In the genomic region with DNA sequence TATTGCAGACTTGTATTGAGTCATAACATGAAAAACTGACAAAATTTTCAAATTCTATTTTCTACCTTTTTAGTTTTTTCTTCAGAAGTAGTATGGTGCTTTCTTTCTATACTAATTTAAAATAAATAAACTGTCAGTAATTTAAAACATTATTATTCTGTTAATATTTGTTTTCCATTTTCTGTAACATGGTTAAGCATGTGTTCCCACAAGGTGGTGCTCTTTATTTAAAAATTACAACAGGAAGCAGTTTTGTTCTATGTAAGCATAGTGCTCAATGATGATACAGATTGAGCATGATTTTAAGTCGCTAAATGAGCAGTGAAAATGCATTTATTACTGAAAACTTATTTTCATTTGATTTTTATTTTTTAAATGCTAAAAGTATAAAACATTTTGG, we compare ENCODE assay signal across 8 cellular contexts.
DNase-seq lines count a peak whose midpoint lies in the region; ATAC-seq and TF ChIP-seq lines count a peak whose summit lies in the region.

No MANE protein-coding gene starts in this region.

- H3K4me2 ChIP-seq in SU-DHL-6 (ENCODE audit: low read depth, low read length, poor library complexity, severe bottlenecking): no peak overlapping the region

- peak; percentile 33 for DNase-seq in DMS114 treated with DMSO at 0.1 percent for 48 hours (lab: John Stamatoyannopoulos, UW; ENCODE audit: unreplicated experiment)
- peak; percentile 5 for DNase-seq in NCI-H1105 (lab: John Stamatoyannopoulos, UW)
- DNase-seq in glomerular visceral epithelial cell (ENCODE audit: extremely low spot score): peak; percentile 48
- no peak for DNase-seq in tibial nerve (ENCODE audit: low spot score in 2 of 2)
- no peak for DNase-seq in thyroid gland
- DNase-seq in GM19238 (ENCODE audit: insufficient read length, low spot score): no peak

- H3K36me3 ChIP-seq in SU-DHL-6 (ENCODE audit: low read length) (no peaks in the 10 kb centered on the region), tibial nerve (no peaks in the 10 kb centered on the region), thyroid gland (no peaks in the 10 kb centered on the region)

- H3K27me3 ChIP-seq in SU-DHL-6 (ENCODE audit: low read length) (no peaks in the 10 kb centered on the region), tibial nerve (no peaks in the 10 kb centered on the region), thyroid gland (no peaks in the 10 kb centered on the region)

- 6% methylated on average over 1 of the region's 1 CpG for WGBS in tibial nerve, 2 donors
- WGBS in thyroid gland, 2 donors: 2 to 8% methylated on average over 1 of the region's 1 CpG

- no peaks in the 10 kb centered on the region for H3F3A ChIP-seq in SU-DHL-6 (ENCODE audit: insufficient read depth)

- H3K79me2 ChIP-seq in SU-DHL-6 (ENCODE audit: insufficient read depth, low read length): no peaks in the 10 kb centered on the region

- TF ChIP-seq POLR2A in tibial nerve (IDR thresholded peaks at IDR 0.05): no peak
- TF ChIP-seq POLR2A in thyroid gland (IDR thresholded peaks at IDR 0.05): no peak

- peak; percentile 58 for ATAC-seq in GM21390 (IDR thresholded peaks at IDR 0.05; ENCODE audit: unreplicated experiment)

- no peaks in the 10 kb centered on the region for H3K9me3 ChIP-seq in SU-DHL-6 (ENCODE audit: insufficient read depth, low read length)
- no peaks in the 10 kb centered on the region for H3K9me3 ChIP-seq in tibial nerve
- no peaks in the 10 kb centered on the region for H3K9me3 ChIP-seq in thyroid gland

- no peak overlapping the region for H3K9ac ChIP-seq in SU-DHL-6 (ENCODE audit: low read length)

- H3K4me3 ChIP-seq in SU-DHL-6 (ENCODE audit: insufficient read depth, low read length, poor library complexity, severe bottlenecking) (no peak overlapping the region), tibial nerve (no peak overlapping the region), thyroid gland (replicated peaks in 1 of 3) (no peak overlapping the region)

- H3K27ac ChIP-seq in SU-DHL-6 (ENCODE audit: low read depth, low read length) (no peak overlapping the region), tibial nerve (no peak overlapping the region), thyroid gland (no peak overlapping the region)

- intact Hi-C loops in thyroid gland (cut with DNase I): loop anchor here (10.0 kb wide), 1 partner anchor 680 kb away; no protein-coding TSS in a partner anchor

- H3K9me2 ChIP-seq in SU-DHL-6 (replicated peaks; ENCODE audit: insufficient read depth, low read length): no peaks in the 10 kb centered on the region

- H2AFZ ChIP-seq in SU-DHL-6 (ENCODE audit: low read depth, low read length, severe bottlenecking): no peak overlapping the region

- no peak for TF ChIP-seq EP300 in tibial nerve (IDR thresholded peaks at IDR 0.05)

- H3K4me1 ChIP-seq in tibial nerve (no peaks in the 10 kb centered on the region), thyroid gland (no peaks in the 10 kb centered on the region)

- no peaks in the 10 kb centered on the region for H4K20me1 ChIP-seq in SU-DHL-6 (ENCODE audit: low read depth, low read length)

- peak; percentile 22 for TF ChIP-seq CTCF in SU-DHL-6 (IDR thresholded peaks at IDR 0.05; ENCODE audit: insufficient read depth, low read length, poor library complexity, severe bottlenecking)
- peak; percentile 22 to 55 (median 42) for TF ChIP-seq CTCF in tibial nerve (IDR thresholded peaks at IDR 0.05)
- TF ChIP-seq CTCF in thyroid gland (IDR thresholded peaks at IDR 0.05): peak in 3 of 6 experiments; percentile 16 to 25 (median 23)

Comparison
In these comparisons a context has a peak if more than half of its experiments do, and no peak if none do; other contexts are left out.
1. DNase-seq: peak in DMS114 treated with DMSO at 0.1 percent for 48 hours (single experiment), NCI-H1105 (single experiment) and glomerular visceral epithelial cell (single experiment); none in tibial nerve (0 of 2), thyroid gland (0 of 2) and GM19238 (single experiment).